In genomic region chr18:394276-394996, GRCh38 we compare ENCODE assay signal across 18 cellular contexts.
DNase-seq lines count a peak whose midpoint lies in the region; ATAC-seq, FAIRE-seq and TF ChIP-seq lines count a peak whose summit lies in the region.
"Had no signal": no experiment of that assay in that cellular context is flagged by ENCODE, and none has a peak within 500 bp of the region (broad histone marks: within the 10 kb centered on the region; RNA-seq: fewer than 3 reads in every experiment).

No MANE protein-coding gene starts in this region.

- H3K9me3 ChIP-seq in endothelial cell of umbilical vein (replicated peaks; ENCODE audit: control insufficient read depth, insufficient read depth, low read length), result no peaks in the 10 kb centered on the region
- H3K9me3 ChIP-seq: ascending aorta, lower lobe of right lung, testis had no signal

- no peak overlapping the region for H2AFZ ChIP-seq in endothelial cell of umbilical vein (ENCODE audit: low read depth, low read length)
- H2AFZ ChIP-seq: PC-9 had no signal

- no peak overlapping the region for H3K9ac ChIP-seq in endothelial cell of umbilical vein (replicated peaks; ENCODE audit: extremely low read depth, insufficient read depth, low read length)
- H3K9ac ChIP-seq in rectal smooth muscle tissue (ENCODE audit: low read length), result no peak overlapping the region
- H3K9ac ChIP-seq: KMS-11 had no signal

- no peaks in the 10 kb centered on the region for H4K20me1 ChIP-seq in endothelial cell of umbilical vein (replicated peaks; ENCODE audit: control insufficient read depth, extremely low read depth, insufficient read depth, low read length)

- no peaks in the 10 kb centered on the region for H3K9me1 ChIP-seq in endothelial cell of umbilical vein (replicated peaks; ENCODE audit: control insufficient read depth, extremely low read depth, insufficient read depth, low read length)

- no peaks in the 10 kb centered on the region for H3K79me2 ChIP-seq in endothelial cell of umbilical vein (ENCODE audit: control insufficient read depth, insufficient read depth, low read length)

- TF ChIP-seq CTCF in endothelial cell of umbilical vein (IDR thresholded peaks at IDR 0.05; ENCODE audit: extremely low read depth in 1 of 2, insufficient read depth in 1 of 2, low read depth in 1 of 2, low read length in 2 of 2), result no peak

- no peak for ATAC-seq in GM18519 (IDR thresholded peaks at IDR 0.05; ENCODE audit: low FRiP score, unreplicated experiment)

- CTCF ChIA-PET in endothelial cell of umbilical vein (lab: Charles Lee), result no interaction called here

- no peak for FAIRE-seq in endothelial cell of umbilical vein (lab: Jason Lieb, UNC)
- FAIRE-seq: TTC549 had no signal

- H3K4me3 ChIP-seq in endothelial cell of umbilical vein (replicated peaks in 1 of 3; ENCODE audit: insufficient read depth in 1 of 3, low read depth in 1 of 3, low read length in 3 of 3) (no peak overlapping the region), rectal smooth muscle tissue (ENCODE audit: low read length) (no peak overlapping the region)
- H3K4me3 ChIP-seq: ascending aorta, coronary artery, lower lobe of right lung, PC-9, testis had no signal

- dilution Hi-C loops in endothelial cell of umbilical vein (cut with MboI; ENCODE audit: extremely low pct_ligation_motif_present, low sequenced_read_pairs), result no loop called here

- TF ChIP-seq POLR2A in endothelial cell of umbilical vein (IDR thresholded peaks at IDR 0.05; ENCODE audit: low read depth, low read length), result no peak

- BruUV-seq in endothelial cell of umbilical vein (replicated peaks; lab: Mats Ljungman, UMichigan), result no TSS peak

- DNase-seq in DMS53 treated with DMSO at 0.1 percent for 48 hours (lab: John Stamatoyannopoulos, UW; ENCODE audit: unreplicated experiment) (peak; percentile 54), NCI-H510A treated with DMSO at 0.1 percent for 48 hours (lab: John Stamatoyannopoulos, UW) (peak; percentile 60), endothelial cell of umbilical vein (ENCODE audit: low read depth, low spot score) (no peak), NCI-H2029 (lab: John Stamatoyannopoulos, UW) (no peak), medulla oblongata (ENCODE audit: extremely low spot score) (no peak)
- DNase-seq: activated CD4-positive, alpha-beta T cell treated with anti-CD3 and anti-CD28 coated beads for 48 hours; activated CD8-positive, alpha-beta memory T cell treated with anti-CD3 and anti-CD28 coated beads, Interleukin-2, amount 50 U/mL, for 48 hours; lower lobe of right lung; NCI-H1417 treated with DMSO at 0.1 percent for 48 hours; PC-9; stimulated activated CD4-positive, alpha-beta T cell treated with anti-CD3 and anti-CD28 coated beads, Interleukin-4, amount 100 ng/mL, for 1 hour; testis had no signal

- no peak overlapping the region for H3K4me2 ChIP-seq in endothelial cell of umbilical vein (ENCODE audit: insufficient read depth, low read length)
- H3K4me2 ChIP-seq: KMS-11, PC-9 had no signal

- H3K27me3 ChIP-seq in endothelial cell of umbilical vein (ENCODE audit: control insufficient read depth in 2 of 2, insufficient read depth in 2 of 2, low read length in 2 of 2) (no peaks in the 10 kb centered on the region), rectal smooth muscle tissue (ENCODE audit: control insufficient read depth, insufficient read depth, low read length) (no peaks in the 10 kb centered on the region)
- H3K27me3 ChIP-seq: ascending aorta, testis had no signal

- H3K27ac ChIP-seq in endothelial cell of umbilical vein (ENCODE audit: insufficient read depth, low read depth, low read length), result peak overlapping the region; percentile 37
- peak overlapping the region; percentile 77 for H3K27ac ChIP-seq in rectal smooth muscle tissue (ENCODE audit: low read depth, low read length)
- H3K27ac ChIP-seq: KMS-11, PC-9, testis had no signal

- H3K36me3 ChIP-seq in endothelial cell of umbilical vein (ENCODE audit: control insufficient read depth in 2 of 2, extremely low read depth in 1 of 2, insufficient read depth in 2 of 2, low read length in 2 of 2), result no peaks in the 10 kb centered on the region
- no peaks in the 10 kb centered on the region for H3K36me3 ChIP-seq in rectal smooth muscle tissue (ENCODE audit: control insufficient read depth, insufficient read depth, low read length)
- H3K36me3 ChIP-seq: ascending aorta, lower lobe of right lung had no signal

- POLR2A ChIA-PET in endothelial cell of umbilical vein (lab: Charles Lee), result no interaction called here

- H3K4me1 ChIP-seq in endothelial cell of umbilical vein (ENCODE audit: control insufficient read depth, extremely low read depth, insufficient read depth, low read length) (peaks cover 15% of the 10 kb centered on the region), rectal smooth muscle tissue (ENCODE audit: control insufficient read depth, insufficient read depth, low read length) (peaks cover 19% of the 10 kb centered on the region)
- H3K4me1 ChIP-seq: testis had no signal

- intact Hi-C loops in endothelial cell of umbilical vein (cut with micrococcal nuclease), result no loop called here

TF ChIP-seq in endothelial cell of umbilical vein, 7 proteins besides CTCF, POLR2A, EP300 and RAD21:
- no peak for TF ChIP-seq JUN (IDR thresholded peaks at IDR 0.05; ENCODE audit: borderline replicate concordance, insufficient read depth, insufficient read length, low read depth)
- TF ChIP-seq MAX (IDR thresholded peaks at IDR 0.05; ENCODE audit: insufficient read depth, insufficient read length), result no peak
- no peak for TF ChIP-seq POLR2AphosphoS5 (IDR thresholded peaks at IDR 0.05; ENCODE audit: insufficient read depth, low read depth, low read length)
- no peak for TF ChIP-seq EZH2 (IDR thresholded peaks at IDR 0.05; ENCODE audit: borderline replicate concordance, low read depth, low read length, severe bottlenecking)
- no peak for TF ChIP-seq GATA2 (IDR thresholded peaks at IDR 0.05; ENCODE audit: insufficient read depth, insufficient read length, low read depth, low read length)
- TF ChIP-seq MYC (IDR thresholded peaks at IDR 0.05; ENCODE audit: low read depth, low read length), result no peak
- TF ChIP-seq FOS (IDR thresholded peaks at IDR 0.05; ENCODE audit: borderline replicate concordance, insufficient read depth, low read length), result no peak

Comparison
In these comparisons a context has a peak if more than half of its experiments do, and no peak if none do; other contexts are left out.
1. DNase-seq: peak in DMS53 treated with DMSO at 0.1 percent for 48 hours (single experiment) and NCI-H510A treated with DMSO at 0.1 percent for 48 hours (single experiment); none in endothelial cell of umbilical vein (single experiment), NCI-H2029 (single experiment) and medulla oblongata (single experiment).